Comparison of ENCODE assay signal across 8 cellular contexts in genomic region chr6:89830385-89830809, GRCh38. TPM values are rescaled to one million over a fixed set of nuclear protein-coding genes. Genes with fewer than 3 reads are reported as not detected.
A peak's percentile ranks its signal among the peaks of the same experiment; 100 is the strongest.
DNase-seq lines count a peak whose midpoint lies in the region; FAIRE-seq and TF ChIP-seq lines count a peak whose summit lies in the region.

No MANE protein-coding gene starts in this region.

- BruUV-seq in A673 (replicated peaks; lab: Mats Ljungman, UMichigan): no TSS peak

- H3K9me3 Mint-ChIP-seq in HFFc6 (no peaks in the 10 kb centered on the region), astrocyte (ENCODE audit: unreplicated experiment) (no peaks in the 10 kb centered on the region)

- peak overlapping the region; percentile 93 for H3K4me2 ChIP-seq in astrocyte (ENCODE audit: low read length)

- CTCF ChIA-PET in A673 (lab: Charles Lee): no interaction called here

- no peaks in the 10 kb centered on the region for H3K27me3 Mint-ChIP-seq in HFFc6 (ENCODE audit: insufficient read depth)
- no peaks in the 10 kb centered on the region for H3K27me3 Mint-ChIP-seq in astrocyte (ENCODE audit: low read depth, unreplicated experiment)

- WGBS in mesodermal cell (ENCODE audit: insufficient coverage in 2 of 2), 2 experiments: 5 to 20% methylated on average over 1 to 4 of the region's 8 CpGs

- H3K27ac ChIP-seq in A673 (ENCODE audit: low read depth, low read length, poor library complexity, severe bottlenecking): peak overlapping the region; percentile 81
- peak overlapping the region; percentile 13 for H3K27ac ChIP-seq in astrocyte (ENCODE audit: low read depth, low read length)
- no peak overlapping the region for H3K27ac ChIP-seq in mesodermal cell (ENCODE audit: low read depth, low read length, severe bottlenecking)
- H3K27ac ChIP-seq in caudate nucleus (ENCODE audit: low read depth, low read length): no peak overlapping the region

- DNase-seq in A673 (ENCODE audit: low spot score): peak; percentile 18
- no peak for DNase-seq in HFFc6
- DNase-seq in astrocyte (ENCODE audit: low read depth): no peak
- no peak for DNase-seq in DMS114 treated with DMSO at 0.1 percent for 48 hours (lab: John Stamatoyannopoulos, UW; ENCODE audit: unreplicated experiment)
- no peak for DNase-seq in NCI-H2029 treated with DMSO at 0.1 percent for 48 hours (lab: John Stamatoyannopoulos, UW)
- no peak for DNase-seq in NK-92 treated with Interleukin-12 subunit alpha and Interleukin-12 subunit beta, amount 100 ng/mL, for 24 hours (lab: John Stamatoyannopoulos, UW)
- no peak for DNase-seq in caudate nucleus (lab: John Stamatoyannopoulos, UW)

- H3K4me3 Mint-ChIP-seq in HFFc6: peak overlapping the region; percentile 99
- peak overlapping the region; percentile 84 for H3K4me3 Mint-ChIP-seq in astrocyte (ENCODE audit: unreplicated experiment)

- H3K4me1 ChIP-seq in A673 (ENCODE audit: insufficient read depth, low read length, poor library complexity, severe bottlenecking) (no peaks in the 10 kb centered on the region), astrocyte (ENCODE audit: insufficient read depth, low read length) (peaks cover 13% of the 10 kb centered on the region), mesodermal cell (ENCODE audit: control insufficient read depth, insufficient read depth, low read length, poor library complexity, severe bottlenecking) (peaks cover 4% of the 10 kb centered on the region)

- peaks cover 23% of the 10 kb centered on the region for H3K4me1 Mint-ChIP-seq in HFFc6 (ENCODE audit: low read depth)
- H3K4me1 Mint-ChIP-seq in astrocyte (ENCODE audit: low read depth, unreplicated experiment): peaks cover 9% of the 10 kb centered on the region

- peak overlapping the region; percentile 87 for H2AFZ ChIP-seq in astrocyte (ENCODE audit: low read depth, low read length)

- no peaks in the 10 kb centered on the region for H4K20me1 ChIP-seq in astrocyte (ENCODE audit: insufficient read depth, low read length)

- POLR2A ChIA-PET in A673 (lab: Charles Lee; ENCODE audit: low non-redundant PET): interaction anchor here (0.7 kb wide), 1 partner anchor 1320 kb away, joined by 3 read pairs; no protein-coding TSS in a partner anchor

- H3K27me3 ChIP-seq in A673 (replicated peaks; ENCODE audit: insufficient read depth, low read depth, low read length, poor library complexity) (no peaks in the 10 kb centered on the region), astrocyte (ENCODE audit: insufficient read depth, low read length) (no peaks in the 10 kb centered on the region)

- peak overlapping the region; percentile 87 for H3K9ac ChIP-seq in astrocyte (ENCODE audit: low read length)

- intact Hi-C loops in A673 (cut with micrococcal nuclease; ENCODE audit: unreplicated experiment): no loop called here

- H3K4me3 ChIP-seq in A673 (ENCODE audit: low read depth, low read length, poor library complexity, severe bottlenecking) (peak overlapping the region; percentile 79), astrocyte (ENCODE audit: insufficient read depth, low read depth, low read length) (peak overlapping the region; percentile 87), mesodermal cell (ENCODE audit: extremely low read depth, insufficient read depth, low read length, poor library complexity, severe bottlenecking) (peak overlapping the region; percentile 77)

- H3K36me3 Mint-ChIP-seq in HFFc6 (ENCODE audit: low read depth) (peaks cover 25% of the 10 kb centered on the region), astrocyte (ENCODE audit: low read depth, unreplicated experiment) (peaks cover 7% of the 10 kb centered on the region)

- H3K36me3 ChIP-seq in A673 (ENCODE audit: insufficient read depth, low read length, poor library complexity, severe bottlenecking) (peaks cover 25% of the 10 kb centered on the region), astrocyte (ENCODE audit: insufficient read depth, low read length) (peaks cover 6% of the 10 kb centered on the region), mesodermal cell (ENCODE audit: control insufficient read depth, insufficient read depth, low read length) (peaks cover 44% of the 10 kb centered on the region)

- TF ChIP-seq CTCF in A673 (conservative IDR thresholded peaks at IDR 0.05; ENCODE audit: low read depth, low read length) (no peak), HFFc6 (IDR thresholded peaks at IDR 0.05) (no peak), astrocyte (IDR thresholded peaks at IDR 0.05; ENCODE audit: insufficient read depth, low read depth, low read length) (no peak)

- peak overlapping the region; percentile 85 for H3K27ac Mint-ChIP-seq in HFFc6
- H3K27ac Mint-ChIP-seq in astrocyte (ENCODE audit: unreplicated experiment): peak overlapping the region; percentile 14

- H3K79me2 ChIP-seq in astrocyte (ENCODE audit: insufficient read depth, low read length): peaks cover 25% of the 10 kb centered on the region

- H3K9me3 ChIP-seq in A673 (ENCODE audit: low read depth, low read length, poor library complexity, severe bottlenecking) (no peaks in the 10 kb centered on the region), astrocyte (ENCODE audit: insufficient read depth, low read depth, low read length) (no peaks in the 10 kb centered on the region), mesodermal cell (ENCODE audit: control insufficient read depth, low read length) (no peaks in the 10 kb centered on the region)

- FAIRE-seq in astrocyte (lab: Jason Lieb, UNC): no peak

RNA-seq across cellular contexts. Expression of gene CASP8AP2, which starts 0.7 kb away (rescaled TPM):
- total RNA-seq in A673 (2021): 38.2 and 42.4 TPM in 2 replicates
- total RNA-seq in HFFc6 (2021; fragmentation: NEBNext Ultra II Directional; extraction: Animal tissue kit (Norgen Biotek cat#: 25700)): 10 to 100 TPM in 5 of 6 experiments, 1 to 10 TPM in 1; 8.8 to 11.5 (median 10.8) TPM
- 12.1 and 12.6 TPM in 2 replicates for total RNA-seq in astrocyte
- 12.6 TPM for polyA plus RNA-seq in mesodermal cell (2013, experiment 1 of 2)
- 16.9 TPM for polyA plus RNA-seq in mesodermal cell (2013, experiment 2 of 2)

RNA-seq across cellular contexts. Expression of gene MDN1, which starts 10.8 kb away (rescaled TPM):
- total RNA-seq in A673 (2021): 61.2 and 64.4 TPM in 2 replicates
- 10 to 100 TPM; 17.4 to 25.4 (median 18.4) TPM for total RNA-seq in HFFc6 (2021; fragmentation: NEBNext Ultra II Directional; extraction: Animal tissue kit (Norgen Biotek cat#: 25700))
- total RNA-seq in astrocyte: 34.8 and 35.7 TPM in 2 replicates
- 20.3 TPM for polyA plus RNA-seq in mesodermal cell (2013, experiment 1 of 2)
- 13.7 TPM for polyA plus RNA-seq in mesodermal cell (2013, experiment 2 of 2)

Comparison
In these comparisons a context has a peak if more than half of its experiments do, and no peak if none do; other contexts are left out.
1. H3K27ac ChIP-seq: peak in A673 (single experiment) and astrocyte (single experiment); none in mesodermal cell (single experiment) and caudate nucleus (single experiment).
2. Peak in every context shown above with its lines, with median percentiles within 50 percentile points of each other: H3K4me3 ChIP-seq.